In genomic region chr21:15051652-15052554, GRCh38 we compare ENCODE assay signal across 8 cellular contexts. TPM values are rescaled to one million over a fixed set of nuclear protein-coding genes. Genes with fewer than 3 reads are reported as not detected.
A peak's percentile ranks its signal among the peaks of the same experiment; 100 is the strongest.
DNase-seq lines count a peak whose midpoint lies in the region; ATAC-seq and TF ChIP-seq lines count a peak whose summit lies in the region.

No MANE protein-coding gene starts in this region.

- H3K27ac Mint-ChIP-seq in CD4-positive, alpha-beta memory T cell = peak overlapping the region in 6 of 7 donors; percentile 6 to 63 (median 25)

- ATAC-seq in HG03575 (IDR thresholded peaks at IDR 0.05; ENCODE audit: extremely low read depth, insufficient number of reproducible peaks, low FRiP score, unreplicated experiment) = peak; percentile 52

- H3K27me3 ChIP-seq in CD4-positive, alpha-beta memory T cell (ENCODE audit: insufficient read depth, low read length) = no peaks in the 10 kb centered on the region
- H3K27me3 ChIP-seq in spleen (replicated peaks in 1 of 7) (no peaks in the 10 kb centered on the region), Peyer's patch (no peaks in the 10 kb centered on the region)

- peaks cover 0 to 2% (median 0%) of the 10 kb centered on the region in 8 donors for H3K9me3 Mint-ChIP-seq in CD4-positive, alpha-beta memory T cell

- no peak for TF ChIP-seq CTCF in GM20000 (IDR thresholded peaks at IDR 0.05; ENCODE audit: extremely low read depth, missing control alignments)
- TF ChIP-seq CTCF in coronary artery (IDR thresholded peaks at IDR 0.05) = no peak
- TF ChIP-seq CTCF in spleen (IDR thresholded peaks at IDR 0.05 in 8 of 11, conservative IDR thresholded peaks at IDR 0.05 in 3 of 11) = no peak
- no peak for TF ChIP-seq CTCF in Peyer's patch (IDR thresholded peaks at IDR 0.05)

- intact Hi-C loops in CD4-positive, alpha-beta memory T cell (cut with micrococcal nuclease) = no loop called here
- intact Hi-C loops in spleen (cut with DNase I; ENCODE audit: low total_unique reads) = no loop called here

- no peak overlapping the region for H3K27ac ChIP-seq in CD4-positive, alpha-beta memory T cell (ENCODE audit: low read depth, low read length)
- no peak overlapping the region for H3K27ac ChIP-seq in coronary artery
- H3K27ac ChIP-seq in spleen = peak overlapping the region in 5 of 8 donors; percentile 10 to 47 (median 27)
- H3K27ac ChIP-seq in Peyer's patch = peak overlapping the region in 2 of 4 donors; percentile 9 to 80

- no peaks in the 10 kb centered on the region for H3K9me3 ChIP-seq in CD4-positive, alpha-beta memory T cell (ENCODE audit: control insufficient read depth in 1 of 2, low read length in 2 of 2)
- H3K9me3 ChIP-seq in spleen (peaks cover 0 to 7% (median 5%) of the 10 kb centered on the region in 8 donors), Peyer's patch (no peaks in the 10 kb centered on the region)

- CTCF ChIA-PET in CD4-positive, alpha-beta memory T cell (lab: Charles Lee; ENCODE audit: partially characterized antibody) = interaction anchor here (0.8 kb wide), 1 partner anchor 432 kb away, joined by 3 read pairs; no protein-coding TSS in a partner anchor

- H3K4me1 ChIP-seq in CD4-positive, alpha-beta memory T cell (ENCODE audit: insufficient read depth, low read length) = peaks cover 34% of the 10 kb centered on the region
- H3K4me1 ChIP-seq in spleen (peaks cover 29 to 97% (median 73%) of the 10 kb centered on the region in 6 donors), Peyer's patch (peaks cover 0 to 76% (median 2%) of the 10 kb centered on the region in 4 donors)

- H3K36me3 Mint-ChIP-seq in CD4-positive, alpha-beta memory T cell = no peaks in the 10 kb centered on the region

- WGBS in spleen, 5 donors = 20 to 26% (median 24%) methylated on average over 9 of the region's 9 CpGs

- H3K36me3 ChIP-seq in CD4-positive, alpha-beta memory T cell (ENCODE audit: insufficient read depth, low read length) = no peaks in the 10 kb centered on the region
- peaks cover 0 to 7% (median 0%) of the 10 kb centered on the region in 6 donors for H3K36me3 ChIP-seq in spleen
- H3K36me3 ChIP-seq in Peyer's patch = no peaks in the 10 kb centered on the region

- H3K27me3 Mint-ChIP-seq in CD4-positive, alpha-beta memory T cell = no peaks in the 10 kb centered on the region

- DNase-seq in CD4-positive, alpha-beta memory T cell = no peak
- DNase-seq in GM20000 (ENCODE audit: low spot score) (peak; percentile 50), coronary artery (ENCODE audit: low spot score) (no peak), spleen (no peak), RPMI8226 (no peak), Peyer's patch (no peak)
- no peak for DNase-seq in activated CD8-positive, alpha-beta memory T cell treated with anti-CD3 and anti-CD28 coated beads, Interleukin-2, amount 50 U/mL, for 48 hours

- TF ChIP-seq POLR2A in spleen (IDR thresholded peaks at IDR 0.05) (no peak), Peyer's patch (IDR thresholded peaks at IDR 0.05) (no peak)

- no peak overlapping the region for H3K4me3 ChIP-seq in CD4-positive, alpha-beta memory T cell (ENCODE audit: low read length in 2 of 2)
- peak overlapping the region; percentile 8 for H3K4me3 ChIP-seq in coronary artery
- H3K4me3 ChIP-seq in spleen = peak overlapping the region in 2 of 8 donors; percentile 12 to 34
- peak overlapping the region in 2 of 4 donors; percentile 30 for H3K4me3 ChIP-seq in Peyer's patch

- POLR2A ChIA-PET in CD4-positive, alpha-beta memory T cell (lab: Charles Lee; ENCODE audit: partially characterized antibody) = no interaction called here

- H3K4me3 Mint-ChIP-seq in CD4-positive, alpha-beta memory T cell = peak overlapping the region; percentile 2 to 74 (median 58)

- peaks cover 17 to 58% (median 44%) of the 10 kb centered on the region in 4 donors for H3K4me1 Mint-ChIP-seq in CD4-positive, alpha-beta memory T cell

RNA-seq across cellular contexts. Expression of gene NRIP1, which starts 12.9 kb away (rescaled TPM):
- total RNA-seq in CD4-positive, alpha-beta memory T cell = 10 to 100 TPM; 22.8 to 24.5 TPM
- 10 to 100 TPM; 17.4 to 21.4 TPM for polyA plus RNA-seq in CD4-positive, alpha-beta memory T cell
- 10 to 100 TPM; 49.4 to 67.8 (median 53.8) TPM for total RNA-seq in spleen
- 1 to 10 TPM; 5.2 to 7.4 (median 6.5) TPM for polyA plus RNA-seq in spleen
- total RNA-seq in Peyer's patch = 10 to 100 TPM; 37.4 to 72.9 (median 53.6) TPM

Comparison
In these comparisons a context has a peak if more than half of its experiments do, and no peak if none do; other contexts are left out.
1. H3K27ac ChIP-seq: peak in spleen (5 of 8); none in CD4-positive, alpha-beta memory T cell (single experiment) and coronary artery (0 of 2).